Comparison of ENCODE assay signal across 8 cellular contexts in the genomic region with DNA sequence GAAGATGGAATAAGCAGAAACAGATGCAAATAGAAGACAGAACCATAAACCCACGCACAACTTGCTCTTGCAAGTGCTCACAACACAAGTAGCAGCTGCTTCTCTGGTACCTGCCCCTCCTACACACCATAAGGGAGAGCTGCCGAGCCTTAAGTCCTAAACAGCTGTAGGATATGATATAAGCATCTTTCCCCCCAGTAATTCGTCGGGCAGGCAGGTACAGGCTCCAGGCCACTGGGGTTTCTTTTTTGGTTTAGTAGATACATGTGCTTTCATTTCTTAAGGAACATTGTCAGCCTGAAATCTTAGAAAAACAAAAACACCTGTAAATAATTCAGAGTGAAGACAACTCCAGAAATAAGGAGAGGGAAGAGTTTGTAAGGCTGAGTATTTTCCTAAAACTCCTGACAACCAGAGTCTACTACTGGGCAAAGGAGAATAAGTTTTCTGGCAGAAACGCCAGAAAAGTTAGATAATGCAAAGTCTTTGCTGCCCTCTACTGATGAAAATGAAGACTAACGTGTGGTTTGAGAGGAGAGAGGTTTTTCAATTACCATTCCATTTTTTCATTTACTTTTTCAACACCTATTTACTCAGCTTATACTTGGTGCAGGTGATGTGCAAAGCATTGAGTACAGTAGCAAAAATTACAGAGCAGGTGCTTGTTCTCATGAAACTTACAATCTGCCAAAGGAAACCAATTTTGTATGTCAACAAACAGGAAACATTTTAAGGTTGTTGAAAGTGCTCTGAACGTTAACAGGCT. TPM values are rescaled to one million over a fixed set of nuclear protein-coding genes. Genes with fewer than 3 reads are reported as not detected.
A peak's percentile ranks its signal among the peaks of the same experiment; 100 is the strongest.
DNase-seq lines count a peak whose midpoint lies in the region; ATAC-seq, FAIRE-seq and TF ChIP-seq lines count a peak whose summit lies in the region.

No MANE protein-coding gene starts in this region.

- CTCF ChIA-PET in A549 (lab: Yijun Ruan, JAX), result interaction anchor here (0.6 to 3.0 kb wide), 40 partner anchors 8 to 371 kb away, joined by 3 to 23 read pairs (median 4); no protein-coding TSS in a partner anchor

- TF ChIP-seq POLR2A in A549 (IDR thresholded peaks at IDR 0.05; ENCODE audit: low read length) (no peak), upper lobe of left lung (IDR thresholded peaks at IDR 0.05) (no peak)

- TF ChIP-seq EP300 in A549 (IDR thresholded peaks at IDR 0.05), result no peak
- no peak for TF ChIP-seq EP300 in upper lobe of left lung (IDR thresholded peaks at IDR 0.05)

- ATAC-seq in A549 (peak; percentile 70 to 86; a peak in 4 of 6 replicates), HG02870 (IDR thresholded peaks at IDR 0.05; ENCODE audit: unreplicated experiment) (peak; percentile 65), upper lobe of left lung (ENCODE audit: low FRiP score in 2 of 2) (peak in 1 of 2 donors; percentile 77)

- H3K4me1 ChIP-seq in A549 (no peaks in the 10 kb centered on the region), upper lobe of left lung (no peaks in the 10 kb centered on the region)

- H3K27ac ChIP-seq in A549 (no peak overlapping the region), brain microvascular endothelial cell (no peak overlapping the region), upper lobe of left lung (no peak overlapping the region)

- TF ChIP-seq CTCF in A549 (IDR thresholded peaks at IDR 0.05) (peak; percentile 84), GM12865 (IDR thresholded peaks at IDR 0.05; ENCODE audit: insufficient read depth, low read depth, low read length, missing control alignments) (peak; percentile 55), brain microvascular endothelial cell (IDR thresholded peaks at IDR 0.05; ENCODE audit: low read depth, low read length, missing control alignments) (peak; percentile 49), kidney epithelial cell (IDR thresholded peaks at IDR 0.05; ENCODE audit: insufficient read depth, low read length, poor library complexity, severe bottlenecking) (peak; percentile 40), upper lobe of left lung (IDR thresholded peaks at IDR 0.05) (peak; percentile 25 to 71 (median 58))

- POLR2A ChIA-PET in A549 (lab: Yijun Ruan, JAX), result no interaction called here

- 17% methylated on average over 7 of the region's 7 CpGs for WGBS in A549 (ENCODE audit: missing lambda C conversion rate)
- 32 to 35% methylated on average over 7 of the region's 7 CpGs for WGBS in upper lobe of left lung, 2 donors

- no peaks in the 10 kb centered on the region for H3K36me3 ChIP-seq in brain microvascular endothelial cell (replicated peaks)
- H3K36me3 ChIP-seq in kidney epithelial cell (ENCODE audit: control insufficient read depth, insufficient read depth, low read length), result no peaks in the 10 kb centered on the region
- no peaks in the 10 kb centered on the region for H3K36me3 ChIP-seq in upper lobe of left lung

- peak; percentile 88 to 92 for TF ChIP-seq RAD21 in A549 (conservative IDR thresholded peaks at IDR 0.05 in 1 of 2, IDR thresholded peaks at IDR 0.05 in 1 of 2)

- no peaks in the 10 kb centered on the region for H3K9me3 ChIP-seq in A549
- no peaks in the 10 kb centered on the region for H3K9me3 ChIP-seq in upper lobe of left lung

- in situ Hi-C loops in brain microvascular endothelial cell (cut with HindIII; ENCODE audit: low pct_ligation_motif_present, low sequenced_read_pairs), result no loop called here

- FAIRE-seq in A549 (lab: Jason Lieb, UNC), result peak; percentile 72

- H3K4me3 ChIP-seq in A549 (no peak overlapping the region), GM12865 (ENCODE audit: low read depth, low read length) (no peak overlapping the region), brain microvascular endothelial cell (ENCODE audit: low read depth, low read length) (no peak overlapping the region), kidney epithelial cell (ENCODE audit: low read depth, low read length) (no peak overlapping the region), upper lobe of left lung (no peak overlapping the region)

- H3K4me2 ChIP-seq in A549, result peak overlapping the region; percentile 22; the same call in 1 of the 3 replicates

- no peaks in the 10 kb centered on the region for H3K27me3 ChIP-seq in brain microvascular endothelial cell (replicated peaks)
- peaks cover 10% of the 10 kb centered on the region for H3K27me3 ChIP-seq in kidney epithelial cell (ENCODE audit: control insufficient read depth, insufficient read depth, low read length)
- H3K27me3 ChIP-seq in upper lobe of left lung, result no peaks in the 10 kb centered on the region

- DNase-seq in A549 (ENCODE audit: low read depth in 1 of 2, low spot score in 1 of 2) (peak; percentile 34 to 38), GM12865 (ENCODE audit: low read depth) (peak; percentile 41), NCI-H460 (ENCODE audit: extremely low read depth, low read depth) (peak; percentile 44), brain microvascular endothelial cell (peak; percentile 16), kidney epithelial cell (ENCODE audit: low read depth) (no peak), upper lobe of left lung (no peak)
- DNase-seq in activated CD8-positive, alpha-beta memory T cell treated with anti-CD3 and anti-CD28 coated beads, Interleukin-2, amount 50 U/mL, for 4 hours, result no peak

TF ChIP-seq in A549, 52 proteins besides CTCF, POLR2A, EP300 and RAD21:
- TF ChIP-seq SMC3 (IDR thresholded peaks at IDR 0.05) (peak; percentile 72), BHLHE40 (IDR thresholded peaks at IDR 0.05; ENCODE audit: low read depth, low read length) (no peak), NPAS2 (CRISPR knock-in tag; IDR thresholded peaks at IDR 0.05; ENCODE audit: borderline replicate concordance) (no peak)

RNA-seq across cellular contexts. Expression of gene TCERG1, which starts 20.1 kb away (rescaled TPM):
- polyA plus RNA-seq in A549 (2011; rRNA removed) (73.8 and 83.3 TPM in 2 replicates), A549 (2017; fragmentation: RNase III; extraction: RNeasy Plus Mini Kit Qiagen cat#74134 plus additional on column Dnase treatment) (47.0 to 52.2 TPM (median 49.1 TPM) in 3 replicates)
- 53.4 and 70.4 TPM in 2 replicates for polyA plus RNA-seq in A549 (2012; cell fraction: cytosol; rRNA removed)
- 112 and 121 TPM in 2 replicates for polyA plus RNA-seq in A549 (2012; cell fraction: nucleus; rRNA removed)
- 136 and 164 TPM in 2 replicates for polyA minus RNA-seq in A549 (2011; rRNA and poly(A)+ RNA removed)
- 75.6 and 94.8 TPM in 2 replicates for total RNA-seq in NCI-H460 (2014; rRNA removed; shearing (Covaris generic))
- 183 and 287 TPM in 2 replicates for polyA plus RNA-seq in NCI-H460 (2014; cell fraction: nucleus; rRNA removed)
- total RNA-seq in kidney epithelial cell (50.1 and 55.0 TPM in 2 replicates), upper lobe of left lung (100 to 1,000 TPM in 1 of 6 donors, 10 to 100 TPM in 5; 34.3 to 110 (median 53.3) TPM)

Comparison
In these comparisons a context has a peak if more than half of its experiments do, and no peak if none do; other contexts are left out.
1. DNase-seq: peak in A549 (2 of 2), GM12865 (single experiment), NCI-H460 (single experiment) and brain microvascular endothelial cell (single experiment); none in kidney epithelial cell (single experiment), upper lobe of left lung (0 of 2) and activated CD8-positive, alpha-beta memory T cell treated with anti-CD3 and anti-CD28 coated beads, Interleukin-2, amount 50 U/mL, for 4 hours (single experiment).
2. Peak in every context shown above with its lines, with median percentiles within 50 percentile points of each other: CTCF ChIP-seq.